13 cellular contexts compared by ENCODE assay signal in the genomic region with DNA sequence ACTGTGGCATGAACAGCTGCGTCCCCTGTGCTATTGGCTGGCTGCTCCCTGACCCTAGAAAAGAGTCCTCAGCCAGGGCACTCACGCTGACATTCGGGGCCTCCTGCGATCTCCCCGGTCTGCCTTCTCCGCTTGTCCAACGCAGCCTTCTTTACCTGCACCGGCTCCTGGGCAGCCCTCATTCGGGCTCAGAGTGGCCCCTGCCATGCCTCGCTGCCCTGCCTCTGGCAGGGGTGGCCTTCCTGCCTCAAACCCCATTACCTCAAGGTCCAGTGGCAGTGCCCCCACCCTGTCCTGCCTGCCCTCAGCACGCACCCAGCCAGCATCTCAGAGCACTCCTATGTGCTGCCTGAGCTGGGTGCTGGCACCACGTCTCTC.
A peak's percentile ranks its signal among the peaks of the same experiment; 100 is the strongest.
DNase-seq lines count a peak whose midpoint lies in the region; ATAC-seq, FAIRE-seq and TF ChIP-seq lines count a peak whose summit lies in the region.
"Had no signal": no experiment of that assay in that cellular context is flagged by ENCODE, and none has a peak within 500 bp of the region (broad histone marks: within the 10 kb centered on the region; RNA-seq: fewer than 3 reads in every experiment).

No MANE protein-coding gene starts in this region.

- 67 to 74% methylated on average over 12 of the region's 12 CpGs for whole genome bisulfite sequencing in pancreas, 2 donors

- no peaks in the 10 kb centered on the region for H3K9me3 ChIP-seq in pancreas
- no peaks in the 10 kb centered on the region for H3K9me3 ChIP-seq in uterus

- peak; percentile 43 for DNase-seq in activated naive CD8-positive, alpha-beta T cell treated with anti-CD3 and anti-CD28 coated beads, Interleukin-2, amount 10 ng/mL, durations not matched to agents 7 days and 5 days
- no peak for DNase-seq in activated naive CD8-positive, alpha-beta T cell treated with anti-CD3 and anti-CD28 coated beads for 36 hours
- no peak for DNase-seq in central memory CD8-positive, alpha-beta T cell (ENCODE audit: low spot score in 2 of 2)
- DNase-seq in pancreas (peak in 2 of 6 donors; percentile 36 to 76), uterus (no peak), epidermal melanocyte (ENCODE audit: insufficient read length, low spot score) (no peak), D721Med (ENCODE audit: insufficient read length, low spot score) (no peak)
- DNase-seq: immature natural killer cell; NCI-H446; stimulated activated naive CD8-positive, alpha-beta T cell treated with anti-CD3 and anti-CD28 coated beads, Interleukin-15, Interleukin-2, amounts not matched to agents 100 U/mL and 50 U/mL, for 24 hours had no signal

- H3K36me3 Mint-ChIP-seq in activated naive CD8-positive, alpha-beta T cell treated with anti-CD3 and anti-CD28 coated beads, Interleukin-2, amount 10 ng/mL, durations not matched to agents 7 days and 5 days, result peaks cover 2% of the 10 kb centered on the region
- H3K36me3 Mint-ChIP-seq in activated naive CD8-positive, alpha-beta T cell treated with anti-CD3 and anti-CD28 coated beads for 36 hours, result no peaks in the 10 kb centered on the region
- peaks cover 21% of the 10 kb centered on the region for H3K36me3 Mint-ChIP-seq in central memory CD8-positive, alpha-beta T cell (ENCODE audit: insufficient read depth)
- H3K36me3 Mint-ChIP-seq: immature natural killer cell had no signal

- no peak for TF ChIP-seq POLR2A in uterus (IDR thresholded peaks at IDR 0.05)

- no peak overlapping the region for H3K4me3 ChIP-seq in pancreas
- no peak overlapping the region for H3K4me3 ChIP-seq in uterus

- ATAC-seq in activated naive CD8-positive, alpha-beta T cell treated with anti-CD3 and anti-CD28 coated beads, Interleukin-2, amount 10 ng/mL, durations not matched to agents 7 days and 5 days (ENCODE audit: low read depth), result no peak
- ATAC-seq in central memory CD8-positive, alpha-beta T cell (replicated peaks; ENCODE audit: extremely low read depth, poor library complexity, severe bottlenecking), result no peak
- no peak for ATAC-seq in pancreas
- ATAC-seq in GM21528 (IDR thresholded peaks at IDR 0.05; ENCODE audit: low FRiP score, unreplicated experiment), result no peak
- ATAC-seq: stimulated activated naive CD8-positive, alpha-beta T cell treated with anti-CD3 and anti-CD28 coated beads, Interleukin-15, Interleukin-2, amounts not matched to agents 100 U/mL and 50 U/mL, for 24 hours had no signal

- no peak overlapping the region for H3K4me3 Mint-ChIP-seq in activated naive CD8-positive, alpha-beta T cell treated with anti-CD3 and anti-CD28 coated beads, Interleukin-2, amount 10 ng/mL, durations not matched to agents 7 days and 5 days
- no peak overlapping the region for H3K4me3 Mint-ChIP-seq in activated naive CD8-positive, alpha-beta T cell treated with anti-CD3 and anti-CD28 coated beads for 36 hours
- H3K4me3 Mint-ChIP-seq in central memory CD8-positive, alpha-beta T cell, result peak overlapping the region; percentile 13
- H3K4me3 Mint-ChIP-seq: immature natural killer cell had no signal

- TF ChIP-seq CTCF in pancreas (IDR thresholded peaks at IDR 0.05) (no peak), uterus (IDR thresholded peaks at IDR 0.05) (no peak), D721Med (IDR thresholded peaks at IDR 0.05; ENCODE audit: insufficient read depth, missing control alignments) (no peak)

- no peaks in the 10 kb centered on the region for H3K36me3 ChIP-seq in pancreas
- no peaks in the 10 kb centered on the region for H3K36me3 ChIP-seq in uterus

- H3K4me1 ChIP-seq in pancreas (peaks cover 11 to 30% (median 25%) of the 10 kb centered on the region in 3 donors), uterus (peaks cover 6 to 17% of the 10 kb centered on the region in 2 donors)

- no peaks in the 10 kb centered on the region for H3K27me3 ChIP-seq in pancreas
- no peaks in the 10 kb centered on the region for H3K27me3 ChIP-seq in uterus

- intact Hi-C loops in pancreas (cut with DNase I) (loop anchor here in 1 of 3 donors (10.0 kb wide), 1 partner anchor 114 kb away; no protein-coding TSS in a partner anchor), uterus (cut with DNase I; ENCODE audit: low total_unique reads) (no loop called here)

- no peaks in the 10 kb centered on the region for H3K27me3 Mint-ChIP-seq in activated naive CD8-positive, alpha-beta T cell treated with anti-CD3 and anti-CD28 coated beads, Interleukin-2, amount 10 ng/mL, durations not matched to agents 7 days and 5 days
- H3K27me3 Mint-ChIP-seq in activated naive CD8-positive, alpha-beta T cell treated with anti-CD3 and anti-CD28 coated beads for 36 hours, result no peaks in the 10 kb centered on the region
- no peaks in the 10 kb centered on the region for H3K27me3 Mint-ChIP-seq in central memory CD8-positive, alpha-beta T cell

- peak overlapping the region; percentile 32 for H3K27ac Mint-ChIP-seq in activated naive CD8-positive, alpha-beta T cell treated with anti-CD3 and anti-CD28 coated beads, Interleukin-2, amount 10 ng/mL, durations not matched to agents 7 days and 5 days
- H3K27ac Mint-ChIP-seq in activated naive CD8-positive, alpha-beta T cell treated with anti-CD3 and anti-CD28 coated beads for 36 hours, result no peak overlapping the region
- peak overlapping the region; percentile 65 for H3K27ac Mint-ChIP-seq in central memory CD8-positive, alpha-beta T cell (ENCODE audit: low read depth)

- no peaks in the 10 kb centered on the region for H3K9me3 Mint-ChIP-seq in activated naive CD8-positive, alpha-beta T cell treated with anti-CD3 and anti-CD28 coated beads, Interleukin-2, amount 10 ng/mL, durations not matched to agents 7 days and 5 days
- H3K9me3 Mint-ChIP-seq in activated naive CD8-positive, alpha-beta T cell treated with anti-CD3 and anti-CD28 coated beads for 36 hours, result no peaks in the 10 kb centered on the region
- no peaks in the 10 kb centered on the region for H3K9me3 Mint-ChIP-seq in central memory CD8-positive, alpha-beta T cell
- H3K9me3 Mint-ChIP-seq: immature natural killer cell had no signal

- FAIRE-seq in pancreas (lab: Jason Lieb, UNC) (no peak), D721Med (lab: Jason Lieb, UNC) (no peak)
- FAIRE-seq: A204.1, astrocyte had no signal

- POLR2A ChIA-PET in activated naive CD8-positive, alpha-beta T cell treated with anti-CD3 and anti-CD28 coated beads, Interleukin-2, amount 10 ng/mL, durations not matched to agents 7 days and 5 days (lab: Charles Lee), result no interaction called here

- H3K4me1 Mint-ChIP-seq in activated naive CD8-positive, alpha-beta T cell treated with anti-CD3 and anti-CD28 coated beads, Interleukin-2, amount 10 ng/mL, durations not matched to agents 7 days and 5 days, result peaks cover 15% of the 10 kb centered on the region
- peaks cover 13% of the 10 kb centered on the region for H3K4me1 Mint-ChIP-seq in activated naive CD8-positive, alpha-beta T cell treated with anti-CD3 and anti-CD28 coated beads for 36 hours
- H3K4me1 Mint-ChIP-seq in central memory CD8-positive, alpha-beta T cell, result peaks cover 22% of the 10 kb centered on the region

- H3K27ac ChIP-seq in pancreas, result peak overlapping the region; percentile 33 to 59 (median 51)
- H3K27ac ChIP-seq in uterus, result peak overlapping the region; percentile 75 to 82
